ENCODE assay signal across 8 cellular contexts in genomic region chr17:16215273-16215964, GRCh38. TPM values are rescaled to one million over a fixed set of nuclear protein-coding genes. Genes with fewer than 3 reads are reported as not detected.
DNase-seq lines count a peak whose midpoint lies in the region; ATAC-seq and TF ChIP-seq lines count a peak whose summit lies in the region.

NCOR1 (minus strand) TSS chr17:16215534; CDS start chr17:16194569, 20,965 bp downstream.

- DNase-seq in EL (peak; percentile 94), GM23338 (ENCODE audit: low spot score) (peak; percentile 97), LHCN-M2 (ENCODE audit: low read depth) (peak; percentile 91), RPMI8226 (peak; percentile 92), fibroblast of lung (ENCODE audit: low read depth in 2 of 2) (peak; percentile 93)
- peak; percentile 73 to 85 for DNase-seq in activated T-helper 1 cell treated with anti-CD3 and anti-CD28 coated beads, Interleukin-2, amount 50 U/mL, for 16 hours (ENCODE audit: low read depth in 1 of 2, low spot score in 1 of 2)
- peak; percentile 78 to 91 (median 82) for DNase-seq in naive thymus-derived CD8-positive, alpha-beta T cell
- peak; percentile 83 for DNase-seq in stimulated activated naive B cell treated with anti-CD40 and anti-IgM and Interleukin-4, amounts not matched to agents 10 μg/mL and 1 μg/mL and 100 μg/mL, for 72 hours

- POLR2A ChIA-PET in naive thymus-derived CD8-positive, alpha-beta T cell (lab: Charles Lee): interaction anchor here (0.6 to 3.8 kb wide), 11 partner anchors 10 to 320 kb away, joined by 3 to 27 read pairs (median 5); partner anchors contain the start of genes CENPV and UBB

- ATAC-seq in GM23338: peak; percentile 86
- peak; percentile 86 for ATAC-seq in naive thymus-derived CD8-positive, alpha-beta T cell
- ATAC-seq in stimulated activated naive B cell treated with anti-CD40 and anti-IgM and Interleukin-4, amounts not matched to agents 10 μg/mL and 1 μg/mL and 100 μg/mL, for 72 hours (replicated peaks): peak; percentile 84 to 85

- H2AFZ ChIP-seq in GM23338 (peak within 1 kb of the TSS; percentile 39), fibroblast of lung (ENCODE audit: low read length) (peak within 1 kb of the TSS; percentile 43)

- H3K79me2 ChIP-seq in GM23338 (replicated peaks; ENCODE audit: insufficient read depth) (peaks cover 80% of the 10 kb centered on the region), fibroblast of lung (ENCODE audit: control insufficient read depth, insufficient read depth, low read length) (peaks cover 67% of the 10 kb centered on the region)

- H3K4me1 ChIP-seq in GM23338 (ENCODE audit: insufficient read depth) (peaks cover 17% of the 10 kb centered on the region), fibroblast of lung (ENCODE audit: control insufficient read depth, extremely low read depth, insufficient read depth, low read length) (peaks cover 3% of the 10 kb centered on the region)

- H3K4me1 Mint-ChIP-seq in GM23338: peaks cover 12% of the 10 kb centered on the region
- peaks cover 15 to 59% (median 53%) of the 10 kb centered on the region in 4 donors for H3K4me1 Mint-ChIP-seq in naive thymus-derived CD8-positive, alpha-beta T cell
- peaks cover 9 to 49% of the 10 kb centered on the region in 2 donors for H3K4me1 Mint-ChIP-seq in stimulated activated naive B cell treated with anti-CD40 and anti-IgM and Interleukin-4, amounts not matched to agents 10 μg/mL and 1 μg/mL and 100 μg/mL, for 72 hours

- H3K9me3 Mint-ChIP-seq in GM23338: no peaks in the 10 kb centered on the region
- H3K9me3 Mint-ChIP-seq in naive thymus-derived CD8-positive, alpha-beta T cell: no peaks in the 10 kb centered on the region
- no peaks in the 10 kb centered on the region for H3K9me3 Mint-ChIP-seq in stimulated activated naive B cell treated with anti-CD40 and anti-IgM and Interleukin-4, amounts not matched to agents 10 μg/mL and 1 μg/mL and 100 μg/mL, for 72 hours

- H4K20me1 ChIP-seq in GM23338 (replicated peaks; ENCODE audit: insufficient read depth) (peaks cover 21% of the 10 kb centered on the region), fibroblast of lung (ENCODE audit: control insufficient read depth, extremely low read depth, insufficient read depth, low read length) (no peaks in the 10 kb centered on the region)

- H3K27me3 ChIP-seq in GM23338 (ENCODE audit: insufficient read depth) (no peaks in the 10 kb centered on the region), fibroblast of lung (ENCODE audit: control insufficient read depth, insufficient read depth, low read length) (no peaks in the 10 kb centered on the region)

- peak within 1 kb of the TSS; percentile 88 for H3K4me3 ChIP-seq in GM23338
- peak within 1 kb of the TSS; percentile 58 to 99 (median 78) for H3K4me3 ChIP-seq in fibroblast of lung (replicated peaks in 1 of 4; ENCODE audit: control extremely low read depth in 1 of 4, insufficient read depth in 1 of 4, low read depth in 3 of 4, low read length in 4 of 4)

- H3K27ac Mint-ChIP-seq in GM23338: peak within 1 kb of the TSS; percentile 94
- peak within 1 kb of the TSS; percentile 81 to 98 (median 94) for H3K27ac Mint-ChIP-seq in naive thymus-derived CD8-positive, alpha-beta T cell
- peak within 1 kb of the TSS; percentile 97 for H3K27ac Mint-ChIP-seq in stimulated activated naive B cell treated with anti-CD40 and anti-IgM and Interleukin-4, amounts not matched to agents 10 μg/mL and 1 μg/mL and 100 μg/mL, for 72 hours

- H3K9ac ChIP-seq in fibroblast of lung (ENCODE audit: insufficient read depth, low read length): peak within 1 kb of the TSS; percentile 87

- no peaks in the 10 kb centered on the region for H3K9me2 ChIP-seq in GM23338 (ENCODE audit: insufficient read depth)

- H3K36me3 Mint-ChIP-seq in GM23338 (ENCODE audit: low read depth): no peaks in the 10 kb centered on the region
- peaks cover 0 to 8% (median 0%) of the 10 kb centered on the region in 3 donors for H3K36me3 Mint-ChIP-seq in naive thymus-derived CD8-positive, alpha-beta T cell
- H3K36me3 Mint-ChIP-seq in stimulated activated naive B cell treated with anti-CD40 and anti-IgM and Interleukin-4, amounts not matched to agents 10 μg/mL and 1 μg/mL and 100 μg/mL, for 72 hours: peaks cover 0 to 5% of the 10 kb centered on the region in 2 donors

- H3K27me3 Mint-ChIP-seq in GM23338 (ENCODE audit: insufficient read depth, low read depth, poor library complexity): peaks cover 5% of the 10 kb centered on the region
- no peaks in the 10 kb centered on the region for H3K27me3 Mint-ChIP-seq in naive thymus-derived CD8-positive, alpha-beta T cell
- H3K27me3 Mint-ChIP-seq in stimulated activated naive B cell treated with anti-CD40 and anti-IgM and Interleukin-4, amounts not matched to agents 10 μg/mL and 1 μg/mL and 100 μg/mL, for 72 hours: no peaks in the 10 kb centered on the region

- H3K27ac ChIP-seq in GM23338 (ENCODE audit: low read depth) (peak within 1 kb of the TSS; percentile 97), fibroblast of lung (ENCODE audit: insufficient read depth, low read length) (peak within 1 kb of the TSS; percentile 74)

- peaks cover 9% of the 10 kb centered on the region; the same call in 1 of the 2 replicates for H3F3A ChIP-seq in GM23338 (replicated peaks; ENCODE audit: low read depth)

- H3K4me2 ChIP-seq in GM23338: peak within 1 kb of the TSS; percentile 84
- H3K4me2 ChIP-seq in fibroblast of lung (ENCODE audit: extremely low read depth, insufficient read depth, low read length): peak within 1 kb of the TSS; percentile 97

- peak in 1 of 2 experiments; percentile 20; a peak in 2 of 4 replicates for TF ChIP-seq CTCF in GM23338 (conservative IDR thresholded peaks at IDR 0.05; ENCODE audit: low read depth in 2 of 2)
- peak; percentile 24 for TF ChIP-seq CTCF in fibroblast of lung (conservative IDR thresholded peaks at IDR 0.05 in 1 of 2, IDR thresholded peaks at IDR 0.05 in 1 of 2; ENCODE audit: low read depth in 1 of 2, low read length in 2 of 2)

- H3K4me3 Mint-ChIP-seq in GM23338: peak within 1 kb of the TSS; percentile 94
- H3K4me3 Mint-ChIP-seq in naive thymus-derived CD8-positive, alpha-beta T cell: peak within 1 kb of the TSS; percentile 89 to 99 (median 96)
- H3K4me3 Mint-ChIP-seq in stimulated activated naive B cell treated with anti-CD40 and anti-IgM and Interleukin-4, amounts not matched to agents 10 μg/mL and 1 μg/mL and 100 μg/mL, for 72 hours: peak within 1 kb of the TSS; percentile 96 to 98

- H3K36me3 ChIP-seq in GM23338 (ENCODE audit: insufficient read depth) (no peaks in the 10 kb centered on the region), fibroblast of lung (ENCODE audit: control insufficient read depth, insufficient read depth, low read length) (peaks cover 2% of the 10 kb centered on the region)

- H3K9me3 ChIP-seq in fibroblast of lung (ENCODE audit: control insufficient read depth, insufficient read depth, low read depth, low read length): no peaks in the 10 kb centered on the region

TF ChIP-seq in GM23338, 12 proteins besides CTCF, POLR2A, EP300 and RAD21 (continues in another document):
- no peak for TF ChIP-seq EZH2 (IDR thresholded peaks at IDR 0.05; ENCODE audit: low read depth, unreplicated experiment)
- no peak for TF ChIP-seq NANOG (IDR thresholded peaks at IDR 0.05; ENCODE audit: borderline replicate concordance)
- no peak for TF ChIP-seq ETS1 (IDR thresholded peaks at IDR 0.05)
- TF ChIP-seq REST (IDR thresholded peaks at IDR 0.05; ENCODE audit: unreplicated experiment): no peak
- TF ChIP-seq ZNF331 (CRISPR knock-in tag; IDR thresholded peaks at IDR 0.05; ENCODE audit: low read depth): no peak
- peak; percentile 67; the same call in 1 of the 2 replicates for TF ChIP-seq POLR2AphosphoS5 (IDR thresholded peaks at IDR 0.05; ENCODE audit: low read depth)
- TF ChIP-seq EZH2phosphoT487 (IDR thresholded peaks at IDR 0.05; ENCODE audit: unreplicated experiment): no peak

RNA-seq across cellular contexts. Expression of gene NCOR1, which starts in this region (rescaled TPM):
- total RNA-seq in GM23338 (2014; rRNA removed; shearing (Covaris generic)): 79.3 and 102 TPM in 2 replicates
- polyA plus RNA-seq in GM23338 (2016; fragmentation: Nextera tagmentation; extraction: Ambion mirVana): 93.4 and 132 TPM in 2 replicates
- 43.9 and 65.4 TPM in 2 replicates for total RNA-seq in LHCN-M2 (2014; rRNA removed)
- 32.7 TPM for polyA plus RNA-seq in LHCN-M2 (2012)
- total RNA-seq in fibroblast of lung: 63.2 and 106 TPM in 2 replicates
- 67.6 and 92.8 TPM in 2 replicates for polyA plus RNA-seq in fibroblast of lung
- polyA plus RNA-seq in fibroblast of lung (2012): 53.3 and 58.1 TPM in 2 replicates
- 133 and 215 TPM in 2 replicates for polyA minus RNA-seq in fibroblast of lung (ENCODE audit: low replicate concordance)
- total RNA-seq in naive thymus-derived CD8-positive, alpha-beta T cell: 100 to 1,000 TPM; 149 to 163 TPM
- polyA plus RNA-seq in naive thymus-derived CD8-positive, alpha-beta T cell: 100 to 1,000 TPM in 1 of 3 donors, 10 to 100 TPM in 2; 41.8 to 132 (median 73.7) TPM

Comparison
In these comparisons a context has a peak if more than half of its experiments do, and no peak if none do; other contexts are left out.
1. Peak in every context shown above with its lines: DNase-seq, ATAC-seq, H3K4me3 ChIP-seq and H3K27ac ChIP-seq.